Comparison of ENCODE assay signal across 8 cellular contexts in genomic region chr10:92849576-92850090, GRCh38. TPM values are rescaled to one million over a fixed set of nuclear protein-coding genes. Genes with fewer than 3 reads are reported as not detected.
A peak's percentile ranks its signal among the peaks of the same experiment; 100 is the strongest.
DNase-seq lines count a peak whose midpoint lies in the region; ATAC-seq and TF ChIP-seq lines count a peak whose summit lies in the region.

No MANE protein-coding gene starts in this region.

- no peaks in the 10 kb centered on the region for H3K9me3 ChIP-seq in PC-3 (ENCODE audit: low read length)
- H3K9me3 ChIP-seq in endodermal cell (ENCODE audit: control insufficient read depth, low read length), result no peaks in the 10 kb centered on the region

- H3K9me3 Mint-ChIP-seq in endodermal cell, result no peaks in the 10 kb centered on the region

- no peaks in the 10 kb centered on the region for H4K20me1 ChIP-seq in PC-3 (ENCODE audit: low read length)

- CTCF ChIA-PET in PC-3 (lab: Charles Lee), result no interaction called here

- no peaks in the 10 kb centered on the region for H3F3A ChIP-seq in PC-3 (ENCODE audit: low read length, unreplicated experiment)

- H3K4me3 Mint-ChIP-seq in endodermal cell, result peak overlapping the region; percentile 61

- DNase-seq in NCI-H146 (lab: John Stamatoyannopoulos, UW) (peak; percentile 9), NCI-H146 treated with DMSO at 0.1 percent for 48 hours (lab: John Stamatoyannopoulos, UW; ENCODE audit: unreplicated experiment) (no peak), PC-3 (no peak), endodermal cell (no peak), retinal pigment epithelial cell (ENCODE audit: low read depth) (no peak), T-helper 9 cell (no peak)

- H3K36me3 ChIP-seq in PC-3 (ENCODE audit: low read depth, low read length) (no peaks in the 10 kb centered on the region), endodermal cell (ENCODE audit: control insufficient read depth, insufficient read depth, low read length) (no peaks in the 10 kb centered on the region)

- no peaks in the 10 kb centered on the region for H3K9me2 ChIP-seq in PC-3 (replicated peaks; ENCODE audit: low read length)

- TSS peak; percentile 64 for BruUV-seq in PC-3 (replicated peaks; lab: Mats Ljungman, UMichigan)

- H3K9ac ChIP-seq in PC-3 (ENCODE audit: low read length), result peak overlapping the region; percentile 82; the same call in 1 of the 2 replicates
- no peak overlapping the region for H3K9ac ChIP-seq in endodermal cell (ENCODE audit: extremely low read depth, low read length, poor library complexity, severe bottlenecking)

- POLR2A ChIA-PET in PC-3 (lab: Charles Lee; ENCODE audit: unreplicated experiment), result no interaction called here

- no peak overlapping the region for H2AFZ ChIP-seq in PC-3 (ENCODE audit: low read length)

- H3K27me3 Mint-ChIP-seq in endodermal cell (ENCODE audit: insufficient read depth), result peaks cover 56% of the 10 kb centered on the region

- H3K27ac Mint-ChIP-seq in endodermal cell, result no peak overlapping the region

- TF ChIP-seq CTCF in PC-3 (conservative IDR thresholded peaks at IDR 0.05; ENCODE audit: low read depth, low read length) (no peak), endodermal cell (conservative IDR thresholded peaks at IDR 0.05) (no peak), retinal pigment epithelial cell (conservative IDR thresholded peaks at IDR 0.05; ENCODE audit: low read depth, low read length) (no peak)

- peaks cover 14% of the 10 kb centered on the region for H3K79me2 ChIP-seq in PC-3 (ENCODE audit: low read length)

- 85 to 86% methylated on average over 1 to 2 of the region's 2 CpGs for WGBS in endodermal cell (ENCODE audit: insufficient coverage in 1 of 2, insufficient read length in 1 of 2), 2 experiments

- no peak for ATAC-seq in PC-3
- ATAC-seq in esophagus mucosa, result no peak
- no peak for ATAC-seq in GM18873 (IDR thresholded peaks at IDR 0.05; ENCODE audit: low FRiP score, unreplicated experiment)

- H3K4me1 ChIP-seq in PC-3 (ENCODE audit: insufficient read depth, low read length), result peaks cover 24% of the 10 kb centered on the region
- no peaks in the 10 kb centered on the region for H3K4me1 ChIP-seq in endodermal cell (ENCODE audit: control insufficient read depth, insufficient read depth, low read length)

- H3K4me3 ChIP-seq in PC-3 (ENCODE audit: low read length) (peak overlapping the region; percentile 93), endodermal cell (ENCODE audit: low read length) (peak overlapping the region; percentile 94), retinal pigment epithelial cell (ENCODE audit: low read length) (peak overlapping the region; percentile 57)

- H3K27me3 ChIP-seq in PC-3 (ENCODE audit: low read length) (no peaks in the 10 kb centered on the region), endodermal cell (ENCODE audit: control insufficient read depth, insufficient read depth, low read length, poor library complexity, severe bottlenecking) (peaks cover 24% of the 10 kb centered on the region)

- intact Hi-C loops in PC-3 (cut with micrococcal nuclease), result no loop called here

- H3K4me2 ChIP-seq in PC-3 (ENCODE audit: low read length), result peak overlapping the region; percentile 84

- H3K4me1 Mint-ChIP-seq in endodermal cell, result peaks cover 10% of the 10 kb centered on the region

- no peak overlapping the region for H3K27ac ChIP-seq in PC-3 (ENCODE audit: low read length)
- H3K27ac ChIP-seq in endodermal cell (ENCODE audit: low read depth, low read length), result no peak overlapping the region

- no peaks in the 10 kb centered on the region for H3K36me3 Mint-ChIP-seq in endodermal cell (ENCODE audit: low read depth)

RNA-seq across cellular contexts. Expression of gene EXOC6, which starts 1.3 kb away (rescaled TPM):
- total RNA-seq in PC-3 (2014; rRNA removed) (5.5 and 5.7 TPM in 2 replicates), endodermal cell (10 to 100 TPM; 12.1 to 21.3 TPM), esophagus mucosa (3.1 TPM)
- 18.0 TPM for polyA plus RNA-seq in endodermal cell (2013, experiment 1 of 2)
- 17.0 TPM for polyA plus RNA-seq in endodermal cell (2013, experiment 2 of 2)
